14 cellular contexts compared by ENCODE assay signal in genomic region chr1:68141801-68142440, GRCh38.
DNase-seq lines count a peak whose midpoint lies in the region; ATAC-seq and TF ChIP-seq lines count a peak whose summit lies in the region.
"Had no signal": no experiment of that assay in that cellular context is flagged by ENCODE, and none has a peak within 500 bp of the region (broad histone marks: within the 10 kb centered on the region; RNA-seq: fewer than 3 reads in every experiment).

No MANE protein-coding gene starts in this region.

- WGBS in H9 (ENCODE audit: extremely low coverage, insufficient read length, low lambda C conversion rate), result no CpG with 5 or more reads among the region's 10 CpGs

- no peak overlapping the region for H3K18ac ChIP-seq in H9 (ENCODE audit: insufficient read length, low read depth, low read length)

- H3K79me1 ChIP-seq in H9 (ENCODE audit: insufficient read depth, low read depth, low read length, poor library complexity, severe bottlenecking), result no peaks in the 10 kb centered on the region

- H3K4me3 ChIP-seq in dorsolateral prefrontal cortex, result no peak overlapping the region
- H3K4me3 ChIP-seq: PC-9, skin epidermis, upper lobe of left lung had no signal

- H4K5ac ChIP-seq in H9 (ENCODE audit: insufficient read length, low read depth, low read length), result no peak overlapping the region

- H3T11ph ChIP-seq in H9 (ENCODE audit: low read length), result no peak overlapping the region

- H2AFZ ChIP-seq in H9 (ENCODE audit: low read length), result no peak overlapping the region
- H2AFZ ChIP-seq: PC-9 had no signal

- TF ChIP-seq CTCF in H9 (conservative IDR thresholded peaks at IDR 0.05), result no peak
- no peak for TF ChIP-seq CTCF in dorsolateral prefrontal cortex (IDR thresholded peaks at IDR 0.05 in 54 of 56, conservative IDR thresholded peaks at IDR 0.05 in 2 of 56; ENCODE audit: low read depth in 1 of 56, partially characterized antibody in 56 of 56)

- H3K4me1 Mint-ChIP-seq in H9, result peaks cover 25 to 30% of the 10 kb centered on the region in 2 experiments
- no peaks in the 10 kb centered on the region for H3K4me1 Mint-ChIP-seq in activated CD8-positive, alpha-beta memory T cell treated with anti-CD3 and anti-CD28 coated beads, Interleukin-2, amount 10 ng/mL, durations not matched to agents 7 days and 5 days
- H3K4me1 Mint-ChIP-seq: activated CD4-positive, alpha-beta memory T cell treated with anti-CD3 and anti-CD28 coated beads, Interleukin-2, amount 10 ng/mL, durations not matched to agents 7 days and 5 days had no signal

- no peak overlapping the region for H4K8ac ChIP-seq in H9 (replicated peaks; ENCODE audit: insufficient read length, low read depth, low read length)

- no peaks in the 10 kb centered on the region for H3K9me3 Mint-ChIP-seq in H9
- no peaks in the 10 kb centered on the region for H3K9me3 Mint-ChIP-seq in activated CD8-positive, alpha-beta memory T cell treated with anti-CD3 and anti-CD28 coated beads, Interleukin-2, amount 10 ng/mL, durations not matched to agents 7 days and 5 days (ENCODE audit: low read depth)
- H3K9me3 Mint-ChIP-seq: activated CD4-positive, alpha-beta memory T cell treated with anti-CD3 and anti-CD28 coated beads, Interleukin-2, amount 10 ng/mL, durations not matched to agents 7 days and 5 days had no signal

- no peak overlapping the region for H2AK5ac ChIP-seq in H9 (ENCODE audit: insufficient read length, low read length)

- H3K27ac Mint-ChIP-seq in H9, result peak overlapping the region in 2 of 3 experiments; percentile 59 to 82; a peak in 2 of 7 replicates
- no peak overlapping the region for H3K27ac Mint-ChIP-seq in activated CD8-positive, alpha-beta memory T cell treated with anti-CD3 and anti-CD28 coated beads, Interleukin-2, amount 10 ng/mL, durations not matched to agents 7 days and 5 days
- H3K27ac Mint-ChIP-seq: activated CD4-positive, alpha-beta memory T cell treated with anti-CD3 and anti-CD28 coated beads, Interleukin-2, amount 10 ng/mL, durations not matched to agents 7 days and 5 days had no signal

- no peak overlapping the region for H3K14ac ChIP-seq in H9 (ENCODE audit: insufficient read depth, low read length)

- H2BK120ac ChIP-seq in H9 (ENCODE audit: low read depth, low read length, poor library complexity, severe bottlenecking), result peak overlapping the region; percentile 53

- H3K4ac ChIP-seq in H9 (ENCODE audit: low read depth, low read length), result no peak overlapping the region

- no peak for ATAC-seq in HG03025 (IDR thresholded peaks at IDR 0.05; ENCODE audit: low FRiP score, unreplicated experiment)
- ATAC-seq in activated CD8-positive, alpha-beta memory T cell treated with anti-CD3 and anti-CD28 coated beads, Interleukin-2, amount 10 ng/mL, durations not matched to agents 7 days and 5 days, result no peak

- H3K27me3 ChIP-seq in H9 (ENCODE audit: insufficient read depth, low read length), result no peaks in the 10 kb centered on the region
- no peaks in the 10 kb centered on the region for H3K27me3 ChIP-seq in dorsolateral prefrontal cortex
- no peaks in the 10 kb centered on the region for H3K27me3 ChIP-seq in layer of hippocampus (ENCODE audit: control insufficient read depth, insufficient read depth, low read length)
- H3K27me3 ChIP-seq: upper lobe of left lung had no signal

- H2BK5ac ChIP-seq in H9 (ENCODE audit: insufficient read length, low read length), result no peak overlapping the region

- H3K4me3 Mint-ChIP-seq in H9, result no peak overlapping the region
- H3K4me3 Mint-ChIP-seq in activated CD8-positive, alpha-beta memory T cell treated with anti-CD3 and anti-CD28 coated beads, Interleukin-2, amount 10 ng/mL, durations not matched to agents 7 days and 5 days, result no peak overlapping the region
- H3K4me3 Mint-ChIP-seq: activated CD4-positive, alpha-beta memory T cell treated with anti-CD3 and anti-CD28 coated beads, Interleukin-2, amount 10 ng/mL, durations not matched to agents 7 days and 5 days had no signal

- DNase-seq in H9 (no peak), dorsolateral prefrontal cortex (no peak), putamen (ENCODE audit: low spot score) (peak; percentile 33), NCI-H2171 (lab: John Stamatoyannopoulos, UW) (no peak)
- DNase-seq in activated CD8-positive, alpha-beta memory T cell treated with anti-CD3 and anti-CD28 coated beads, Interleukin-2, amount 10 ng/mL, durations not matched to agents 7 days and 5 days, result no peak
- no peak for DNase-seq in activated naive CD4-positive, alpha-beta T cell treated with Interleukin-2 at 50 U/mL for 16 hours
- DNase-seq: activated CD4-positive, alpha-beta memory T cell treated with anti-CD3 and anti-CD28 coated beads, Interleukin-2, amount 10 ng/mL, durations not matched to agents 7 days and 5 days; activated gamma-delta T cell treated with Interleukin-2 at 50 U/mL for 16 hours; dermis blood vessel endothelial cell; PC-9; upper lobe of left lung had no signal

- no peak overlapping the region for H3K27ac ChIP-seq in H9 (ENCODE audit: insufficient read length, low read depth, low read length)
- peak overlapping the region in 36 of 59 donors; percentile 0 to 71 (median 42) for H3K27ac ChIP-seq in dorsolateral prefrontal cortex
- peak overlapping the region; percentile 27 for H3K27ac ChIP-seq in layer of hippocampus (ENCODE audit: low read depth, low read length)
- H3K27ac ChIP-seq: PC-9 had no signal

- H3K4me1 ChIP-seq in H9 (ENCODE audit: insufficient read depth, low read length), result peaks cover 7% of the 10 kb centered on the region; the same call in 1 of the 2 replicates

- H3K23ac ChIP-seq in H9 (ENCODE audit: insufficient read length, low read depth, low read length), result no peak overlapping the region

- H3K36me3 Mint-ChIP-seq in H9 (ENCODE audit: insufficient read depth in 1 of 3, low read depth in 3 of 3), result no peaks in the 10 kb centered on the region
- H3K36me3 Mint-ChIP-seq in activated CD8-positive, alpha-beta memory T cell treated with anti-CD3 and anti-CD28 coated beads, Interleukin-2, amount 10 ng/mL, durations not matched to agents 7 days and 5 days, result no peaks in the 10 kb centered on the region

- no peaks in the 10 kb centered on the region for H3K23me2 ChIP-seq in H9 (ENCODE audit: insufficient read length, low read depth, low read length, poor library complexity, severe bottlenecking)

- H4K20me1 ChIP-seq in H9 (ENCODE audit: control insufficient read depth, insufficient read depth, insufficient read length), result no peaks in the 10 kb centered on the region

- H3K56ac ChIP-seq in H9 (ENCODE audit: insufficient read length, low read depth, low read length), result no peak overlapping the region

- H3K9me3 ChIP-seq in H9 (ENCODE audit: control insufficient read depth, low read depth, low read length), result no peaks in the 10 kb centered on the region
- H3K9me3 ChIP-seq: upper lobe of left lung had no signal

- intact Hi-C loops in dorsolateral prefrontal cortex (cut with DNase I), result no loop called here

- H2BK20ac ChIP-seq in H9 (ENCODE audit: low read depth, low read length, poor library complexity, severe bottlenecking), result no peak overlapping the region

- H2BK15ac ChIP-seq in H9 (ENCODE audit: low read depth, low read length), result no peak overlapping the region

- H3K79me2 ChIP-seq in H9 (ENCODE audit: insufficient read depth, low read length), result no peaks in the 10 kb centered on the region

- H4K91ac ChIP-seq in H9 (ENCODE audit: insufficient read length, low read depth, low read length), result no peak overlapping the region

- H2BK12ac ChIP-seq in H9 (ENCODE audit: insufficient read length, low read depth, low read length), result no peak overlapping the region

- no peaks in the 10 kb centered on the region for H3K27me3 Mint-ChIP-seq in H9 (ENCODE audit: low read depth)
- no peaks in the 10 kb centered on the region for H3K27me3 Mint-ChIP-seq in activated CD8-positive, alpha-beta memory T cell treated with anti-CD3 and anti-CD28 coated beads, Interleukin-2, amount 10 ng/mL, durations not matched to agents 7 days and 5 days

- CTCF ChIA-PET in activated CD8-positive, alpha-beta memory T cell treated with anti-CD3 and anti-CD28 coated beads, Interleukin-2, amount 10 ng/mL, durations not matched to agents 7 days and 5 days (lab: Charles Lee), result no interaction called here

- H3K9ac ChIP-seq in H9 (ENCODE audit: extremely low read depth, insufficient read length, low read length), result no peak overlapping the region

- no peak overlapping the region for H3K4me2 ChIP-seq in H9 (ENCODE audit: insufficient read depth, insufficient read length, low read length)
- H3K4me2 ChIP-seq: PC-9 had no signal
